Comparison of ENCODE assay signal across 2 cellular contexts in genomic region chr3:36893137-36893557, GRCh38.
TF ChIP-seq lines count a peak whose summit lies in the region.

No MANE protein-coding gene starts in this region.

TF ChIP-seq in SK-N-SH, 30 proteins besides CTCF, POLR2A, EP300 and RAD21 (continued from another document):
- TF ChIP-seq PBX3 (IDR thresholded peaks at IDR 0.05) = no peak
- TF ChIP-seq TCF12 (IDR thresholded peaks at IDR 0.05) = no peak
- TF ChIP-seq REST (IDR thresholded peaks at IDR 0.05; ENCODE audit: low read depth, low read length) = no peak
- no peak for TF ChIP-seq IRF3 (IDR thresholded peaks at IDR 0.05; ENCODE audit: low read depth, low read length)
- TF ChIP-seq EZH2phosphoT487 (IDR thresholded peaks at IDR 0.05; ENCODE audit: borderline replicate concordance, low read depth) = no peak

TF ChIP-seq in SK-N-SH treated with all-trans-retinoic acid at 6 μM for 48 hours, 23 proteins besides CTCF, POLR2A, EP300 and RAD21 (continued from another document):
- TF ChIP-seq TSHZ2 (CRISPR knock-in tag; IDR thresholded peaks at IDR 0.05) = no peak
TF ChIP-seq in SK-N-SH treated with all-trans-retinoic acid at 6 μM for 48 hours: peak in this region for 0.
